Comparison of ENCODE assay signal across 1 cellular context in the genomic region with DNA sequence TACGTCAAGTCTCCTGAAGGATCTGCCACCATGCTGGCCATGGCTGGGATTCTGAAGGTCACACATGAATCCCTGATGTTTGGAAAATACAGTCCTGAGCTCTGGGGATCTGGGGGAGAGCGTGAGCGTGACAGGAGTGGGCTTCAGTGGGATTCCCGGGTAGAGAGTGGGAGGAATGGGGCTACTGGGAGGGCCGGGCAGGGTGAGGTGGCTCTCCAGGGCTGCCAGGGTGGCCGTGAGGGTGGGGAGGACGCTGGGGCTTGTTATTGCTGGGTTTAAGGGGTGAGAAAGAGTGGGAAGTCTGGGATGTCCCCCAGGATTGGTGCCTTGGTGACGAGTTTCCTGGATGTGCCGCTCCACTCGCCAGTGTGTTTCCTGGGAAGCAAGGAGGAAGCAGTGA.
TF ChIP-seq lines count a peak whose summit lies in the region.

No MANE protein-coding gene starts in this region.

TF ChIP-seq in IMR-90, 13 proteins besides CTCF, POLR2A, EP300 and RAD21:
- TF ChIP-seq, protein P1, sequence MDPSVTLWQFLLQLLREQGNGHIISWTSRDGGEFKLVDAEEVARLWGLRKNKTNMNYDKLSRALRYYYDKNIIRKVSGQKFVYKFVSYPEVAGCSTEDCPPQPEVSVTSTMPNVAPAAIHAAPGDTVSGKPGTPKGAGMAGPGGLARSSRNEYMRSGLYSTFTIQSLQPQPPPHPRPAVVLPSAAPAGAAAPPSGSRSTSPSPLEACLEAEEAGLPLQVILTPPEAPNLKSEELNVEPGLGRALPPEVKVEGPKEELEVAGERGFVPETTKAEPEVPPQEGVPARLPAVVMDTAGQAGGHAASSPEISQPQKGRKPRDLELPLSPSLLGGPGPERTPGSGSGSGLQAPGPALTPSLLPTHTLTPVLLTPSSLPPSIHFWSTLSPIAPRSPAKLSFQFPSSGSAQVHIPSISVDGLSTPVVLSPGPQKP (IDR thresholded peaks at IDR 0.05; ENCODE audit: borderline replicate concordance, low read depth, low read length): no peak
- TF ChIP-seq MXI1 (IDR thresholded peaks at IDR 0.05; ENCODE audit: borderline replicate concordance, low read depth, low read length) (no peak), MAZ (IDR thresholded peaks at IDR 0.05; ENCODE audit: borderline replicate concordance, low read depth, low read length) (no peak)
